In genomic region chr10:77350134-77350533, GRCh38 we compare ENCODE assay signal across 23 cellular contexts.
DNase-seq lines count a peak whose midpoint lies in the region; ATAC-seq, FAIRE-seq and TF ChIP-seq lines count a peak whose summit lies in the region.
"Had no signal": no experiment of that assay in that cellular context is flagged by ENCODE, and none has a peak within 500 bp of the region (broad histone marks: within the 10 kb centered on the region; RNA-seq: fewer than 3 reads in every experiment).

No MANE protein-coding gene starts in this region.

- ATAC-seq in SK-N-SH treated with all-trans-retinoic acid at 6 μM for 48 hours (no peak), HG03457 (IDR thresholded peaks at IDR 0.05; ENCODE audit: unreplicated experiment) (no peak), GM21528 (IDR thresholded peaks at IDR 0.05; ENCODE audit: low FRiP score, unreplicated experiment) (no peak)
- ATAC-seq: CD8-positive, alpha-beta T cell; GM23338; naive thymus-derived CD4-positive, alpha-beta T cell had no signal

- no peak for TF ChIP-seq RAD21 in SK-N-SH (IDR thresholded peaks at IDR 0.05; ENCODE audit: low read length)

- no peaks in the 10 kb centered on the region for H3K9me1 ChIP-seq in keratinocyte (ENCODE audit: control insufficient read depth, extremely low read depth, insufficient read depth, low read length)

- intact Hi-C loops in ascending aorta (cut with DNase I) (loop anchor here (5.0 kb wide), 1 partner anchor 37 kb away; no protein-coding TSS in a partner anchor), vagina (cut with DNase I) (no loop called here)

- TF ChIP-seq CTCF in SK-N-SH (IDR thresholded peaks at IDR 0.05) (no peak), ascending aorta (IDR thresholded peaks at IDR 0.05) (no peak), keratinocyte (optimal IDR thresholded peaks at IDR 0.05 in 1 of 3, IDR thresholded peaks at IDR 0.05 in 1 of 3, conservative IDR thresholded peaks at IDR 0.05 in 1 of 3; ENCODE audit: extremely low read depth in 1 of 3, insufficient read depth in 2 of 3, low read length in 3 of 3) (no peak), vagina (IDR thresholded peaks at IDR 0.05) (no peak), GM13976 (IDR thresholded peaks at IDR 0.05; ENCODE audit: borderline replicate concordance, control extremely low read depth, extremely low read depth, insufficient read depth, missing control alignments) (no peak)

- CTCF ChIA-PET in SK-N-SH (lab: Yijun Ruan, JAX), result interaction anchor here (0.6 to 1.4 kb wide), 2 partner anchors 99 to 428 kb away, joined by 3 to 4 read pairs; no protein-coding TSS in a partner anchor

- H3K4me3 ChIP-seq in SK-N-SH (ENCODE audit: low read depth in 2 of 2, low read length in 1 of 2) (no peak overlapping the region), ascending aorta (no peak overlapping the region), keratinocyte (ENCODE audit: control insufficient read depth in 2 of 3, extremely low read depth in 1 of 3, insufficient read depth in 2 of 3, low read depth in 1 of 3, low read length in 3 of 3) (no peak overlapping the region), vagina (no peak overlapping the region)
- H3K4me3 ChIP-seq: dorsolateral prefrontal cortex, GM23338, heart right ventricle, Peyer's patch had no signal

- no peak for TF ChIP-seq POLR2A in vagina (IDR thresholded peaks at IDR 0.05)

- H3K79me2 ChIP-seq in SK-N-SH (ENCODE audit: insufficient read depth), result peaks cover 6% of the 10 kb centered on the region; the same call in 1 of the 2 replicates
- no peaks in the 10 kb centered on the region for H3K79me2 ChIP-seq in keratinocyte (ENCODE audit: control insufficient read depth, insufficient read depth, low read length)

- no peak for FAIRE-seq in keratinocyte (lab: Jason Lieb, UNC)
- FAIRE-seq: G401.6, small intestine had no signal

- in situ Hi-C loops in GM13976 (cut with MboI; ENCODE audit: low sequenced_read_pairs, unreplicated experiment), result no loop called here

- TF ChIP-seq EP300 in SK-N-SH (IDR thresholded peaks at IDR 0.05; ENCODE audit: borderline replicate concordance in 1 of 2, low read depth in 1 of 2, low read length in 1 of 2), result no peak

- H3K4me2 ChIP-seq in SK-N-SH (peak overlapping the region; percentile 11; the same call in 1 of the 2 replicates), keratinocyte (ENCODE audit: control insufficient read depth, extremely low read depth, insufficient read depth, low read depth, low read length) (peak overlapping the region; percentile 18)
- H3K4me2 ChIP-seq: GM23338 had no signal

- H3K9me3 ChIP-seq in SK-N-SH (no peaks in the 10 kb centered on the region), ascending aorta (no peaks in the 10 kb centered on the region), keratinocyte (ENCODE audit: control insufficient read depth, low read depth, low read length) (no peaks in the 10 kb centered on the region), vagina (no peaks in the 10 kb centered on the region)
- H3K9me3 ChIP-seq: heart right ventricle, Peyer's patch had no signal

- H2AFZ ChIP-seq in SK-N-SH (ENCODE audit: low read depth), result no peak overlapping the region
- H2AFZ ChIP-seq in keratinocyte (ENCODE audit: control insufficient read depth, low read length), result no peak overlapping the region
- H2AFZ ChIP-seq: GM23338 had no signal

- 86% methylated on average over 1 of the region's 1 CpG for WGBS in SK-N-SH (ENCODE audit: low lambda C conversion rate)

- H4K20me1 ChIP-seq in SK-N-SH (ENCODE audit: insufficient read depth) (no peaks in the 10 kb centered on the region), keratinocyte (ENCODE audit: control insufficient read depth, extremely low read depth, insufficient read depth, low read length) (no peaks in the 10 kb centered on the region)

- peaks cover 21% of the 10 kb centered on the region for H3F3A ChIP-seq in SK-N-SH (replicated peaks; ENCODE audit: insufficient read depth)

- DNase-seq in SK-N-SH, result no peak
- no peak for DNase-seq in ascending aorta (ENCODE audit: low spot score in 2 of 2)
- no peak for DNase-seq in keratinocyte (ENCODE audit: low read depth, low spot score)
- DNase-seq in vagina (ENCODE audit: extremely low spot score in 2 of 2), result no peak
- no peak for DNase-seq in GM13976 (ENCODE audit: low spot score)
- DNase-seq: activated CD4-positive, alpha-beta T cell treated with anti-CD3 and anti-CD28 coated beads, Interleukin-2, amount 10 ng/mL, durations not matched to agents 7 days and 5 days; activated naive CD4-positive, alpha-beta T cell treated with anti-CD3 and anti-CD28 coated beads for 36 hours; CD8-positive, alpha-beta T cell; central memory CD4-positive, alpha-beta T cell; heart right ventricle; Karpas-422; naive thymus-derived CD4-positive, alpha-beta T cell; NCI-H524 had no signal

- peaks cover 4 to 15% of the 10 kb centered on the region in 2 experiments for H3K4me1 ChIP-seq in SK-N-SH (ENCODE audit: control insufficient read depth in 1 of 2, insufficient read depth in 2 of 2, low read depth in 1 of 2, low read length in 1 of 2)
- H3K4me1 ChIP-seq in ascending aorta, result peaks cover 8 to 9% of the 10 kb centered on the region in 2 donors
- peaks cover 21% of the 10 kb centered on the region for H3K4me1 ChIP-seq in keratinocyte (ENCODE audit: control insufficient read depth, extremely low read depth, insufficient read depth, low read length)
- peaks cover 23% of the 10 kb centered on the region for H3K4me1 ChIP-seq in vagina
- H3K4me1 ChIP-seq: Peyer's patch had no signal

- H3K27ac ChIP-seq in SK-N-SH (ENCODE audit: low read depth in 2 of 2, low read length in 1 of 2) (peak overlapping the region in 1 of 2 experiments; percentile 94; a peak in 2 of 4 replicates), ascending aorta (peak overlapping the region; percentile 7 to 75), keratinocyte (ENCODE audit: control insufficient read depth, insufficient read depth, low read length) (peak overlapping the region; percentile 63), vagina (peak overlapping the region; percentile 64)
- H3K27ac ChIP-seq: 22Rv1, Peyer's patch, WERI-Rb-1 had no signal

- dilution Hi-C loops in keratinocyte (cut with MboI; ENCODE audit: extremely low pct_ligation_motif_present, low sequenced_read_pairs), result no loop called here

- H3K9ac ChIP-seq in SK-N-SH (peak overlapping the region; percentile 20; the same call in 1 of the 2 replicates), keratinocyte (ENCODE audit: control insufficient read depth, extremely low read depth, insufficient read depth, low read length) (no peak overlapping the region)

- H3K27me3 ChIP-seq in SK-N-SH (ENCODE audit: insufficient read depth) (no peaks in the 10 kb centered on the region), ascending aorta (no peaks in the 10 kb centered on the region), keratinocyte (ENCODE audit: control insufficient read depth, extremely low read depth, insufficient read depth, low read length) (no peaks in the 10 kb centered on the region), vagina (no peaks in the 10 kb centered on the region)
- H3K27me3 ChIP-seq: dorsolateral prefrontal cortex, Peyer's patch had no signal

- H3K9me2 ChIP-seq in SK-N-SH, result no peaks in the 10 kb centered on the region

- POLR2A ChIA-PET in SK-N-SH (lab: Yijun Ruan, JAX), result no interaction called here

- H3K36me3 ChIP-seq in SK-N-SH (replicated peaks in 1 of 2; ENCODE audit: control insufficient read depth in 1 of 2, insufficient read depth in 2 of 2, low read length in 1 of 2), result peaks cover 0 to 5% of the 10 kb centered on the region in 2 experiments
- no peaks in the 10 kb centered on the region for H3K36me3 ChIP-seq in ascending aorta
- no peaks in the 10 kb centered on the region for H3K36me3 ChIP-seq in keratinocyte (ENCODE audit: control insufficient read depth in 2 of 2, extremely low read depth in 1 of 2, insufficient read depth in 2 of 2, low read length in 2 of 2)
- H3K36me3 ChIP-seq in vagina, result no peaks in the 10 kb centered on the region
- H3K36me3 ChIP-seq: heart right ventricle, Peyer's patch, WERI-Rb-1 had no signal

TF ChIP-seq in SK-N-SH, 30 proteins besides CTCF, POLR2A, EP300 and RAD21 (continues in another document):
- TF ChIP-seq RCOR1 (IDR thresholded peaks at IDR 0.05; ENCODE audit: low read length), result no peak
- TF ChIP-seq YY1 (IDR thresholded peaks at IDR 0.05; ENCODE audit: low read depth), result no peak
- TF ChIP-seq MAX (IDR thresholded peaks at IDR 0.05; ENCODE audit: low read depth), result no peak
- no peak for TF ChIP-seq ELF1 (IDR thresholded peaks at IDR 0.05)
- TF ChIP-seq MEF2A (IDR thresholded peaks at IDR 0.05; ENCODE audit: borderline replicate concordance, low read depth), result no peak
- no peak for TF ChIP-seq RXRA (IDR thresholded peaks at IDR 0.05; ENCODE audit: borderline replicate concordance, low read depth)
- TF ChIP-seq NRF1 (IDR thresholded peaks at IDR 0.05; ENCODE audit: low read depth, low read length), result no peak
- TF ChIP-seq GATA2 (CRISPR knock-in tag; IDR thresholded peaks at IDR 0.05), result no peak
- TF ChIP-seq NFIC (IDR thresholded peaks at IDR 0.05; ENCODE audit: borderline replicate concordance), result no peak

TF ChIP-seq in SK-N-SH treated with all-trans-retinoic acid at 6 μM for 48 hours, 23 proteins besides CTCF, POLR2A, EP300 and RAD21 (continues in another document):
- TF ChIP-seq ZC3H10 (CRISPR knock-in tag; IDR thresholded peaks at IDR 0.05), result no peak
- TF ChIP-seq ZFP30 (CRISPR knock-in tag; IDR thresholded peaks at IDR 0.05), result no peak
- TF ChIP-seq, protein P1, sequence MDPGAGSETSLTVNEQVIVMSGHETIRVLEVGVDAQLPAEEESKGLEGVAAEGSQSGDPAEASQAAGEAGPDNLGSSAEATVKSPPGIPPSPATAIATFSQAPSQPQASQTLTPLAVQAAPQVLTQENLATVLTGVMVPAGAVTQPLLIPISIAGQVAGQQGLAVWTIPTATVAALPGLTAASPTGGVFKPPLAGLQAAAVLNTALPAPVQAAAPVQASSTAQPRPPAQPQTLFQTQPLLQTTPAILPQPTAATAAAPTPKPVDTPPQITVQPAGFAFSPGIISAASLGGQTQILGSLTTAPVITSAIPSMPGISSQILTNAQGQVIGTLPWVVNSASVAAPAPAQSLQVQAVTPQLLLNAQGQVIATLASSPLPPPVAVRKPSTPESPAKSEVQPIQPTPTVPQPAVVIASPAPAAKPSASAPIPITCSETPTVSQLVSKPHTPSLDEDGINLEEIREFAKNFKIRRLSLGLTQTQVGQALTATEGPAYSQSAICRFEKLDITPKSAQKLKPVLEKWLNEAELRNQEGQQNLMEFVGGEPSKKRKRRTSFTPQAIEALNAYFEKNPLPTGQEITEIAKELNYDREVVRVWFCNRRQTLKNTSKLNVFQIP (CRISPR knock-in tag; IDR thresholded peaks at IDR 0.05; ENCODE audit: borderline replicate concordance, low read depth), result no peak
- no peak for TF ChIP-seq ESRRG (CRISPR knock-in tag; IDR thresholded peaks at IDR 0.05)
- TF ChIP-seq BACH2 (CRISPR knock-in tag; IDR thresholded peaks at IDR 0.05; ENCODE audit: borderline replicate concordance), result no peak
- TF ChIP-seq TCF4 (CRISPR knock-in tag; IDR thresholded peaks at IDR 0.05; ENCODE audit: borderline replicate concordance), result no peak
- no peak for TF ChIP-seq ZFP3 (CRISPR knock-in tag; IDR thresholded peaks at IDR 0.05)
- TF ChIP-seq TOX (CRISPR knock-in tag; IDR thresholded peaks at IDR 0.05; ENCODE audit: borderline replicate concordance), result no peak
- no peak for TF ChIP-seq GLIS3 (CRISPR knock-in tag; IDR thresholded peaks at IDR 0.05)
- TF ChIP-seq OSR1 (CRISPR knock-in tag; IDR thresholded peaks at IDR 0.05), result no peak
- no peak for TF ChIP-seq PPARA (CRISPR knock-in tag; IDR thresholded peaks at IDR 0.05; ENCODE audit: borderline replicate concordance)
